Comparison of ENCODE assay signal across 1 cellular context in the genomic region with DNA sequence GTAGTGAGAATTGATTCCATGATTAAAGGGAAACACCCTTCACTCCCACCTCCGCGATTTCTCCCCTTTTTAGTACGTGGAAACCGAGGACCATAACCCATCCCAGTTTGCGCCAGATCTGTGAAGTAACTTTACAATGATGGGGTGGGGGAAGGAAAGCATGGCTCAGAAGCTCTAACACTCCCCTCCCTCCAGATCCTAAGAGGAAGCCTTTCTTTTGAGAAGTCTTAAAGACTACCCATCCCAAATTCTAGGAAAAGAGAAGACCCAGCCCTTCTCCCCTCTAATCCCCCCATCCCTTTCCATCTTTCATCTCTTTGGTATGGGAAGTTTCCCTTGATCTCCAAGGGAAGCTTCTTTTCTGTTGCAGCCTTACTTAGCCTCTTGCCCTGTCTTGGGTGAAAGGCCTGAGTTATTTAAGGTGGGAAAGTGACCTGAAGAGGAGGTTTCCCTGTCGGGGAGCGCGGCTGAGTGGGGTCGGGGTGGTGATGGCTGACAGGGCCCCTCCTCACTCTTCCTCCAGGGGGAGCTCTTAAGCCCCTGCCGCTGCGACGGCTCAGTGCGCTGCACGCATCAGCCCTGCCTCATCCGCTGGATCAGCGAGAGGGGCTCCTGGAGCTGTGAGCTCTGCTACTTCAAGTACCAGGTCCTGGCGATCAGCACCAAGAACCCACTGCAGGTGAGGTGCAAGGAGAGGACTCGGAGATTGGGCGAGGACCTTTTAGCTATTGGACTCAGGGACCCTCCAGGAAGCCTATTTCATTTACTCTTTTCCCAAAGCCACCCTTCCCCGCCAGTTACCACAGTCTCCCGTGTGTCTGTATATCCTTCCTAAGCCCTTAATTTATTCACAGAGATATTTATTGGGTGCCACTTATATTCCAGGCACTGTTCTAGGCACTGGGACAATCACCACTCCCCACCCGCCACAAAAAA.
TF ChIP-seq lines count a peak whose summit lies in the region.

No MANE protein-coding gene starts in this region.

TF ChIP-seq in K562, 482 proteins besides CTCF, POLR2A, EP300 and RAD21 (continues in another document):
- no peak for TF ChIP-seq ZNF584 (CRISPR knock-in tag; IDR thresholded peaks at IDR 0.05; ENCODE audit: low read depth)
- no peak for TF ChIP-seq ZNF174 (CRISPR knock-in tag; IDR thresholded peaks at IDR 0.05)
- no peak for TF ChIP-seq MTF1 (CRISPR knock-in tag; IDR thresholded peaks at IDR 0.05; ENCODE audit: borderline replicate concordance)
- TF ChIP-seq BRCA1 (IDR thresholded peaks at IDR 0.05), result no peak
- no peak for TF ChIP-seq BRCA1 (CRISPR knock-in tag; IDR thresholded peaks at IDR 0.05)
- peak; percentile 26 to 47; a peak in 2 of 4 replicates for TF ChIP-seq NRF1 (conservative IDR thresholded peaks at IDR 0.05 in 1 of 2, IDR thresholded peaks at IDR 0.05 in 1 of 2)
- no peak for TF ChIP-seq NFIX (CRISPR knock-in tag; IDR thresholded peaks at IDR 0.05; ENCODE audit: low read depth)
- no peak for TF ChIP-seq ZNF175 (CRISPR knock-in tag; IDR thresholded peaks at IDR 0.05; ENCODE audit: low read depth)
- no peak for TF ChIP-seq SIN3A (IDR thresholded peaks at IDR 0.05; ENCODE audit: borderline replicate concordance in 2 of 2, control insufficient read depth in 1 of 2, low read depth in 2 of 2, low read length in 2 of 2)
- no peak for TF ChIP-seq NFRKB (IDR thresholded peaks at IDR 0.05; ENCODE audit: low read depth)
- TF ChIP-seq TEAD2 (tag; IDR thresholded peaks at IDR 0.05), result no peak
- TF ChIP-seq ZBTB11 (CRISPR knock-in tag; IDR thresholded peaks at IDR 0.05), result no peak
- no peak for TF ChIP-seq THRAP3 (IDR thresholded peaks at IDR 0.05; ENCODE audit: borderline replicate concordance)
- no peak for TF ChIP-seq MAFK (IDR thresholded peaks at IDR 0.05; ENCODE audit: low read length)
- no peak for TF ChIP-seq ZNF212 (CRISPR knock-in tag; IDR thresholded peaks at IDR 0.05)
- TF ChIP-seq FOXK1 (CRISPR knock-in tag; IDR thresholded peaks at IDR 0.05; ENCODE audit: borderline replicate concordance), result no peak
- TF ChIP-seq, protein P1, sequence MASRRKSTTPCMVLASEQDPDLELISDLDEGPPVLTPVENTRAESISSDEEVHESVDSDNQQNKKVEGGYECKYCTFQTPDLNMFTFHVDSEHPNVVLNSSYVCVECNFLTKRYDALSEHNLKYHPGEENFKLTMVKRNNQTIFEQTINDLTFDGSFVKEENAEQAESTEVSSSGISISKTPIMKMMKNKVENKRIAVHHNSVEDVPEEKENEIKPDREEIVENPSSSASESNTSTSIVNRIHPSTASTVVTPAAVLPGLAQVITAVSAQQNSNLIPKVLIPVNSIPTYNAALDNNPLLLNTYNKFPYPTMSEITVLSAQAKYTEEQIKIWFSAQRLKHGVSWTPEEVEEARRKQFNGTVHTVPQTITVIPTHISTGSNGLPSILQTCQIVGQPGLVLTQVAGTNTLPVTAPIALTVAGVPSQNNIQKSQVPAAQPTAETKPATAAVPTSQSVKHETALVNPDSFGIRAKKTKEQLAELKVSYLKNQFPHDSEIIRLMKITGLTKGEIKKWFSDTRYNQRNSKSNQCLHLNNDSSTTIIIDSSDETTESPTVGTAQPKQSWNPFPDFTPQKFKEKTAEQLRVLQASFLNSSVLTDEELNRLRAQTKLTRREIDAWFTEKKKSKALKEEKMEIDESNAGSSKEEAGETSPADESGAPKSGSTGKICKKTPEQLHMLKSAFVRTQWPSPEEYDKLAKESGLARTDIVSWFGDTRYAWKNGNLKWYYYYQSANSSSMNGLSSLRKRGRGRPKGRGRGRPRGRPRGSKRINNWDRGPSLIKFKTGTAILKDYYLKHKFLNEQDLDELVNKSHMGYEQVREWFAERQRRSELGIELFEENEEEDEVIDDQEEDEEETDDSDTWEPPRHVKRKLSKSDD (conservative IDR thresholded peaks at IDR 0.05; ENCODE audit: low read length), result no peak
- no peak for TF ChIP-seq WHSC1 (IDR thresholded peaks at IDR 0.05; ENCODE audit: low read length)
- TF ChIP-seq SMC3 (conservative IDR thresholded peaks at IDR 0.05; ENCODE audit: insufficient read depth, low read depth, low read length), result peak; percentile 66
- TF ChIP-seq KLF10 (CRISPR knock-in tag; IDR thresholded peaks at IDR 0.05), result no peak
- TF ChIP-seq RNF2 (IDR thresholded peaks at IDR 0.05), result no peak
- TF ChIP-seq POLR2AphosphoS2 (IDR thresholded peaks at IDR 0.05; ENCODE audit: low read length), result no peak
- no peak for TF ChIP-seq CUX1 (CRISPR knock-in tag; IDR thresholded peaks at IDR 0.05)
- peak; percentile 16 for TF ChIP-seq TBP (optimal IDR thresholded peaks at IDR 0.05; ENCODE audit: low read depth, low read length)
- no peak for TF ChIP-seq HDAC2 (IDR thresholded peaks at IDR 0.05)
- TF ChIP-seq PCBP2 (IDR thresholded peaks at IDR 0.05; ENCODE audit: low read depth, low read length, poor library complexity, severe bottlenecking), result no peak
- TF ChIP-seq SAP30 (IDR thresholded peaks at IDR 0.05; ENCODE audit: borderline replicate concordance, insufficient read depth, low read depth, low read length, poor library complexity, severe bottlenecking), result no peak
- TF ChIP-seq KHSRP (IDR thresholded peaks at IDR 0.05), result no peak
- peak; percentile 65 for TF ChIP-seq CREM (IDR thresholded peaks at IDR 0.05; ENCODE audit: low read depth)
- TF ChIP-seq ZNF644 (tag; IDR thresholded peaks at IDR 0.05; ENCODE audit: low read depth), result no peak
- TF ChIP-seq THAP12 (CRISPR knock-in tag; IDR thresholded peaks at IDR 0.05), result no peak
- TF ChIP-seq ZNF445 (CRISPR knock-in tag; IDR thresholded peaks at IDR 0.05; ENCODE audit: low read depth), result no peak
- TF ChIP-seq EP400 (IDR thresholded peaks at IDR 0.05), result no peak
- TF ChIP-seq ATF2 (CRISPR knock-in tag; IDR thresholded peaks at IDR 0.05), result no peak
- no peak for TF ChIP-seq RAD51 (IDR thresholded peaks at IDR 0.05; ENCODE audit: borderline replicate concordance, low read depth)
- peak; percentile 44; the same call in 1 of the 2 replicates for TF ChIP-seq NBN (IDR thresholded peaks at IDR 0.05; ENCODE audit: low read depth)
- TF ChIP-seq CEBPG (CRISPR knock-in tag; IDR thresholded peaks at IDR 0.05), result no peak
- TF ChIP-seq CEBPG (tag; conservative IDR thresholded peaks at IDR 0.05 in 1 of 2, IDR thresholded peaks at IDR 0.05 in 1 of 2), result no peak
- TF ChIP-seq SIN3B (IDR thresholded peaks at IDR 0.05; ENCODE audit: low read depth), result no peak
- no peak for TF ChIP-seq HIVEP1 (CRISPR knock-in tag; IDR thresholded peaks at IDR 0.05)
- TF ChIP-seq ELF2 (CRISPR knock-in tag; IDR thresholded peaks at IDR 0.05), result no peak
- no peak for TF ChIP-seq NCOR1 (IDR thresholded peaks at IDR 0.05)
- no peak for TF ChIP-seq ELF4 (CRISPR knock-in tag; IDR thresholded peaks at IDR 0.05)
- TF ChIP-seq HEY1 (CRISPR knock-in tag; IDR thresholded peaks at IDR 0.05; ENCODE audit: borderline replicate concordance), result no peak
- TF ChIP-seq TCF7L2 (IDR thresholded peaks at IDR 0.05; ENCODE audit: low read depth, low read length), result no peak
- TF ChIP-seq MEIS2 (IDR thresholded peaks at IDR 0.05; ENCODE audit: partially characterized antibody), result peak; percentile 38
- TF ChIP-seq YY1 (IDR thresholded peaks at IDR 0.05; ENCODE audit: borderline replicate concordance in 1 of 3, control insufficient read depth in 1 of 3, extremely low read depth in 1 of 3, insufficient read depth in 3 of 3, insufficient read length in 1 of 3, insufficient replicate concordance in 2 of 3, low read depth in 1 of 3, low read length in 2 of 3), result peak in 2 of 3 experiments; percentile 71 to 79
- TF ChIP-seq DMBX1 (CRISPR knock-in tag; IDR thresholded peaks at IDR 0.05; ENCODE audit: borderline replicate concordance), result no peak
- no peak for TF ChIP-seq ZFP30 (CRISPR knock-in tag; IDR thresholded peaks at IDR 0.05; ENCODE audit: borderline replicate concordance)
- TF ChIP-seq HMGXB4 (CRISPR knock-in tag; IDR thresholded peaks at IDR 0.05), result no peak
